12 cellular contexts compared by ENCODE assay signal in the genomic region with DNA sequence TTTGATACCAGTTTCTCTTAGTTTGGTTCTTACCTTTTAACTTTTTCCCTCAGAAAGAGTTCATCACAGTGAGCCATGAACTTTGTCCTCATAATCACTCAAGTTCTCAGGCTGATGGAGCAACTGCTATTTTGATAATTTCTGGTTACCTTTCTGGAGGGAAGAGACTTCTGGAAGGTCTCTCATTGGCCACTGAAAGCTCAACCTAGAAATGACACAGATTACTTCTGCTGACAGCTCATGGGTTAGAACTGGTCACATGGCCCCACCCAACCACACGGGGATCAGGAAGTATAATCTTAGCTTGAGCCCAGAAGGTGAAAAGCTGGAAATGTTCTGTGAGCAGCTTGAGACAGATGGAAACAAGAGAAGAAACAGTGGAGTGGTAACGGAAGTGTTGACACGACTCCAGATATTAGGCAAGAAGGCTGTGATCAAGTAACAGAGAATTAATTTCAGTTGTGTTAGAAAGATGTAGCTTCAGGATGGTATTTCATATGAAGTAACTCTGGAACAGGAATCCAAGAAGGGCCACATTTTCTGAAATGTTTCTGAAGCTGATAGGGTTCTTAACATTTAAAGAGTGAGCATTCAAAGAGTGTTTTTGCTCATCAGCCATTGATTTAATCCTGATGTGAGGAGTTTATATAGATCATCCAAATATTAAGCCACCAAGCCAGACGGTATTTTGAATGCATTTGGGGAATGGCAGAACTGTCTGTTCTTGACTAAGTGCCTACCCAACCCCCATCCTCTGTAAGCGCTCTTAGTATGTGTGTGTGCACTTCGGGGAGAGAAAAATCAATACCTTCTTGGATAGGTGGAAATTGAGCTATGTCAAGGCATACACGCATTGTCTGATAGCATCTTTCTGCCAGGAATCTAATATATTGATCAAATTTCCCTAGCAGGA. TPM values are rescaled to one million over a fixed set of nuclear protein-coding genes. Genes with fewer than 3 reads are reported as not detected.
DNase-seq lines count a peak whose midpoint lies in the region; ATAC-seq and TF ChIP-seq lines count a peak whose summit lies in the region.
"Had no signal": no experiment of that assay in that cellular context is flagged by ENCODE, and none has a peak within 500 bp of the region (broad histone marks: within the 10 kb centered on the region; RNA-seq: fewer than 3 reads in every experiment).

No MANE protein-coding gene starts in this region.

- no peak overlapping the region for H3K27ac Mint-ChIP-seq in GM23338

- peaks cover 9% of the 10 kb centered on the region for H3K4me1 ChIP-seq in GM23338 (ENCODE audit: insufficient read depth)
- peaks cover 21% of the 10 kb centered on the region for H3K4me1 ChIP-seq in OCI-LY1 (ENCODE audit: insufficient read depth, low read length, severe bottlenecking)
- H3K4me1 ChIP-seq in fibroblast of lung (ENCODE audit: control insufficient read depth, extremely low read depth, insufficient read depth, low read length) = no peaks in the 10 kb centered on the region
- no peaks in the 10 kb centered on the region for H3K4me1 ChIP-seq in tibial artery

- no peaks in the 10 kb centered on the region for H3K9me3 ChIP-seq in OCI-LY1 (ENCODE audit: low read length)
- H3K9me3 ChIP-seq in fibroblast of lung (ENCODE audit: control insufficient read depth, insufficient read depth, low read depth, low read length) = no peaks in the 10 kb centered on the region
- no peaks in the 10 kb centered on the region for H3K9me3 ChIP-seq in tibial artery

- H3K36me3 ChIP-seq in GM23338 (ENCODE audit: insufficient read depth) (no peaks in the 10 kb centered on the region), OCI-LY1 (ENCODE audit: insufficient read depth, low read length) (no peaks in the 10 kb centered on the region), fibroblast of lung (ENCODE audit: control insufficient read depth, insufficient read depth, low read length) (no peaks in the 10 kb centered on the region), tibial artery (no peaks in the 10 kb centered on the region)

- H2AFZ ChIP-seq in GM23338 = peak overlapping the region; percentile 61; the same call in 1 of the 2 replicates
- H2AFZ ChIP-seq in OCI-LY1 (ENCODE audit: low read length) = peak overlapping the region; percentile 94
- H2AFZ ChIP-seq in fibroblast of lung (ENCODE audit: low read length) = peak overlapping the region; percentile 31

- H3K4me3 ChIP-seq in GM23338 = no peak overlapping the region
- no peak overlapping the region for H3K4me3 ChIP-seq in OCI-LY1 (ENCODE audit: low read depth, low read length, poor library complexity, severe bottlenecking)
- H3K4me3 ChIP-seq in fibroblast of lung (replicated peaks in 1 of 4; ENCODE audit: control extremely low read depth in 1 of 4, insufficient read depth in 1 of 4, low read depth in 3 of 4, low read length in 4 of 4) = no peak overlapping the region
- H3K4me3 ChIP-seq in tibial artery = no peak overlapping the region

- H3K9ac ChIP-seq in OCI-LY1 (ENCODE audit: low read length) (no peak overlapping the region), fibroblast of lung (ENCODE audit: insufficient read depth, low read length) (no peak overlapping the region)

- H3F3A ChIP-seq in GM23338 (replicated peaks; ENCODE audit: low read depth) (no peaks in the 10 kb centered on the region), OCI-LY1 (ENCODE audit: insufficient read depth, low read length) (0 out of 2 replicates have a peak, but pooled peaks cover 5% of the 10 kb centered on the region)

- DNase-seq in GM23338 (ENCODE audit: low spot score) (no peak), fibroblast of lung (ENCODE audit: low read depth in 2 of 2) (peak in 1 of 2 donors; percentile 51), omental fat pad (ENCODE audit: low spot score) (no peak), kidney tubule cell (ENCODE audit: low spot score) (no peak), DMS79 (lab: John Stamatoyannopoulos, UW) (no peak), tibial artery (no peak)
- DNase-seq: NCI-H2107 had no signal

- no peaks in the 10 kb centered on the region for H3K79me2 ChIP-seq in GM23338 (replicated peaks; ENCODE audit: insufficient read depth)
- no peaks in the 10 kb centered on the region for H3K79me2 ChIP-seq in OCI-LY1 (ENCODE audit: insufficient read depth, low read length)
- no peaks in the 10 kb centered on the region for H3K79me2 ChIP-seq in fibroblast of lung (ENCODE audit: control insufficient read depth, insufficient read depth, low read length)

- intact Hi-C loops in tibial artery (cut with DNase I; ENCODE audit: low total_unique reads) = no loop called here

- H3K27me3 Mint-ChIP-seq in GM23338 (ENCODE audit: insufficient read depth, low read depth, poor library complexity) = no peaks in the 10 kb centered on the region

- H3K9me3 Mint-ChIP-seq in GM23338 = no peaks in the 10 kb centered on the region

- H3K4me2 ChIP-seq in GM23338 = no peak overlapping the region
- no peak overlapping the region for H3K4me2 ChIP-seq in OCI-LY1 (ENCODE audit: low read length)
- H3K4me2 ChIP-seq in fibroblast of lung (ENCODE audit: extremely low read depth, insufficient read depth, low read length) = no peak overlapping the region

- H3K27me3 ChIP-seq in GM23338 (ENCODE audit: insufficient read depth) (no peaks in the 10 kb centered on the region), OCI-LY1 (ENCODE audit: insufficient read depth, low read length) (no peaks in the 10 kb centered on the region), fibroblast of lung (ENCODE audit: control insufficient read depth, insufficient read depth, low read length) (no peaks in the 10 kb centered on the region), tibial artery (no peaks in the 10 kb centered on the region)

- no peaks in the 10 kb centered on the region for H4K20me1 ChIP-seq in GM23338 (replicated peaks; ENCODE audit: insufficient read depth)
- H4K20me1 ChIP-seq in OCI-LY1 (ENCODE audit: insufficient read depth, low read length) = no peaks in the 10 kb centered on the region
- H4K20me1 ChIP-seq in fibroblast of lung (ENCODE audit: control insufficient read depth, extremely low read depth, insufficient read depth, low read length) = no peaks in the 10 kb centered on the region

- no peak overlapping the region for H3K4me3 Mint-ChIP-seq in GM23338

- TF ChIP-seq CTCF in GM23338 (conservative IDR thresholded peaks at IDR 0.05; ENCODE audit: low read depth in 2 of 2) (no peak), OCI-LY1 (IDR thresholded peaks at IDR 0.05; ENCODE audit: low read length) (no peak), fibroblast of lung (conservative IDR thresholded peaks at IDR 0.05 in 1 of 2, IDR thresholded peaks at IDR 0.05 in 1 of 2; ENCODE audit: low read depth in 1 of 2, low read length in 2 of 2) (no peak), omental fat pad (IDR thresholded peaks at IDR 0.05) (no peak), tibial artery (IDR thresholded peaks at IDR 0.05) (no peak)

- no peaks in the 10 kb centered on the region for H3K36me3 Mint-ChIP-seq in GM23338 (ENCODE audit: low read depth)

- H3K4me1 Mint-ChIP-seq in GM23338 = peaks cover 20% of the 10 kb centered on the region

- H3K27ac ChIP-seq in GM23338 (ENCODE audit: low read depth) (no peak overlapping the region), OCI-LY1 (ENCODE audit: low read depth, low read length, poor library complexity, severe bottlenecking) (no peak overlapping the region), fibroblast of lung (ENCODE audit: insufficient read depth, low read length) (no peak overlapping the region), tibial artery (no peak overlapping the region)

- ATAC-seq in GM23338 (no peak), omental fat pad (ENCODE audit: low FRiP score) (peak; percentile 63), GM18867 (IDR thresholded peaks at IDR 0.05; ENCODE audit: unreplicated experiment) (no peak)

- H3K9me2 ChIP-seq in GM23338 (ENCODE audit: insufficient read depth) (peaks cover 4% of the 10 kb centered on the region), OCI-LY1 (ENCODE audit: low read depth, low read length) (no peaks in the 10 kb centered on the region)

TF ChIP-seq in GM23338, 12 proteins besides CTCF, POLR2A, EP300 and RAD21:
- TF ChIP-seq EZH2 (IDR thresholded peaks at IDR 0.05; ENCODE audit: low read depth, unreplicated experiment) (no peak), ZNF331 (CRISPR knock-in tag; IDR thresholded peaks at IDR 0.05; ENCODE audit: low read depth) (no peak), ZNF114 (CRISPR knock-in tag; IDR thresholded peaks at IDR 0.05) (no peak), POLR2AphosphoS5 (IDR thresholded peaks at IDR 0.05; ENCODE audit: low read depth) (no peak)
- TF ChIP-seq, protein P1, sequence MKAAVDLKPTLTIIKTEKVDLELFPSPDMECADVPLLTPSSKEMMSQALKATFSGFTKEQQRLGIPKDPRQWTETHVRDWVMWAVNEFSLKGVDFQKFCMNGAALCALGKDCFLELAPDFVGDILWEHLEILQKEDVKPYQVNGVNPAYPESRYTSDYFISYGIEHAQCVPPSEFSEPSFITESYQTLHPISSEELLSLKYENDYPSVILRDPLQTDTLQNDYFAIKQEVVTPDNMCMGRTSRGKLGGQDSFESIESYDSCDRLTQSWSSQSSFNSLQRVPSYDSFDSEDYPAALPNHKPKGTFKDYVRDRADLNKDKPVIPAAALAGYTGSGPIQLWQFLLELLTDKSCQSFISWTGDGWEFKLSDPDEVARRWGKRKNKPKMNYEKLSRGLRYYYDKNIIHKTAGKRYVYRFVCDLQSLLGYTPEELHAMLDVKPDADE (IDR thresholded peaks at IDR 0.05) = no peak

RNA-seq across cellular contexts. Expression of a gene that starts 21.9 kb away (rescaled TPM):
- total RNA-seq in GM23338 (2014; rRNA removed; shearing (Covaris generic)) = 34.0 and 38.1 TPM in 2 replicates
- polyA plus RNA-seq in GM23338 (2016; fragmentation: Nextera tagmentation; extraction: Ambion mirVana) = 7.3 and 9.3 TPM in 2 replicates
- total RNA-seq in fibroblast of lung = 28.0 and 31.5 TPM in 2 replicates
- 17.3 and 18.4 TPM in 2 replicates for polyA plus RNA-seq in fibroblast of lung
- polyA plus RNA-seq in fibroblast of lung (2012) = 11.7 and 13.9 TPM in 2 replicates
- 15.8 and 16.8 TPM in 2 replicates for polyA minus RNA-seq in fibroblast of lung (ENCODE audit: low replicate concordance)
- total RNA-seq in omental fat pad = 10 to 100 TPM; 18.2 to 24.7 (median 20.0) TPM

RNA-seq across cellular contexts. Expression of a gene that starts 51.1 kb away (rescaled TPM):
- not detected in 2 replicates for total RNA-seq in GM23338 (2014; rRNA removed; shearing (Covaris generic))
- polyA plus RNA-seq in GM23338 (2016; fragmentation: Nextera tagmentation; extraction: Ambion mirVana) (not detected in 2 replicates), fibroblast of lung (not detected in 2 replicates)
- total RNA-seq in fibroblast of lung (not detected in 2 replicates), omental fat pad (not detected)
- not detected in 2 replicates for polyA plus RNA-seq in fibroblast of lung (2012)
- polyA minus RNA-seq in fibroblast of lung (ENCODE audit: low replicate concordance) = not detected in 2 replicates
- total RNA-seq: chondrocyte; pulmonary artery endothelial cell; T-helper 2 cell treated with Interferon-gamma antibody and Interleukin-4, amounts not matched to agents 100 ng/mL and 5 ng/mL, for 36 hours had no signal

Comparison
In these comparisons a context has a peak if more than half of its experiments do, and no peak if none do; other contexts are left out.
1. H2AFZ ChIP-seq: peak in every context shown above with its lines; median percentile 94 in OCI-LY1; 61 in GM23338; 31 in fibroblast of lung.